In genomic region chr2:37786153-37786809, GRCh38 we compare ENCODE assay signal across 24 cellular contexts.
A peak's percentile ranks its signal among the peaks of the same experiment; 100 is the strongest.
DNase-seq lines count a peak whose midpoint lies in the region; ATAC-seq and TF ChIP-seq lines count a peak whose summit lies in the region.
"Had no signal": no experiment of that assay in that cellular context is flagged by ENCODE, and none has a peak within 500 bp of the region (broad histone marks: within the 10 kb centered on the region; RNA-seq: fewer than 3 reads in every experiment).

No MANE protein-coding gene starts in this region.

- no peak overlapping the region for H3K4me2 ChIP-seq in smooth muscle cell

- TF ChIP-seq CTCF in mesothelial cell of epicardium (IDR thresholded peaks at IDR 0.05; ENCODE audit: unreplicated experiment) (no peak), smooth muscle cell (IDR thresholded peaks at IDR 0.05; ENCODE audit: borderline replicate concordance, insufficient read depth, poor library complexity, severe bottlenecking) (no peak)

- peaks cover 2% of the 10 kb centered on the region for H3K27me3 Mint-ChIP-seq in mesothelial cell of epicardium (ENCODE audit: low read depth)
- H3K27me3 Mint-ChIP-seq: stimulated activated naive CD8-positive, alpha-beta T cell treated with anti-CD3 and anti-CD28 coated beads, Interleukin-15, Interleukin-2, amounts not matched to agents 100 ng/mL and 50 ng/mL, for 24 hours; type B pancreatic cell had no signal

- H3K4me1 Mint-ChIP-seq in mesothelial cell of epicardium: peaks cover 47% of the 10 kb centered on the region
- H3K4me1 Mint-ChIP-seq: activated naive CD4-positive, alpha-beta T cell treated with anti-CD3 and anti-CD28 coated beads, Interleukin-2, amount 10 ng/mL, durations not matched to agents 7 days and 5 days; H9 had no signal

- WGBS in smooth muscle cell (ENCODE audit: low lambda C conversion rate): 89% methylated on average over 2 of the region's 2 CpGs

- H3K36me3 ChIP-seq in SJCRH30 (no peaks in the 10 kb centered on the region), smooth muscle cell (ENCODE audit: low read depth) (no peaks in the 10 kb centered on the region)
- H3K36me3 ChIP-seq: left lung, prostate gland, SJSA1, spleen had no signal

- peaks cover 41% of the 10 kb centered on the region for H3K9me3 Mint-ChIP-seq in mesothelial cell of epicardium

- DNase-seq in DMS79 treated with DMSO at 0.1 percent for 48 hours (lab: John Stamatoyannopoulos, UW): peak; percentile 8
- DNase-seq in DMS79 (lab: John Stamatoyannopoulos, UW): no peak
- peak; percentile 57 to 82 for DNase-seq in SJCRH30
- no peak for DNase-seq in mesothelial cell of epicardium (ENCODE audit: low spot score in 2 of 2, unreplicated experiment in 2 of 2)
- no peak for DNase-seq in smooth muscle cell (lab: John Stamatoyannopoulos, UW; ENCODE audit: unreplicated experiment)
- no peak for DNase-seq in NAMALWA (ENCODE audit: low spot score)
- DNase-seq: activated CD4-positive, alpha-beta T cell treated with anti-CD3 and anti-CD28 coated beads for 4 hours; activated naive CD4-positive, alpha-beta T cell treated with anti-CD3 and anti-CD28 coated beads, Interleukin-2, amount 10 ng/mL, durations not matched to agents 7 days and 5 days; activated T-cell treated with anti-CD3 and anti-CD28 coated beads, Interleukin-2, amount 50 U/mL, for 72 hours; Caco-2; caudate nucleus; H9; head of caudate nucleus; left lung; MM.1S; spleen; stimulated activated CD4-positive, alpha-beta T cell treated with anti-CD3 and anti-CD28 coated beads, Interleukin-4, amount 100 ng/mL, for 4 hours had no signal

- peak overlapping the region; percentile 22 for H3K27ac Mint-ChIP-seq in mesothelial cell of epicardium
- H3K27ac Mint-ChIP-seq: activated naive CD4-positive, alpha-beta T cell treated with anti-CD3 and anti-CD28 coated beads, Interleukin-2, amount 10 ng/mL, durations not matched to agents 7 days and 5 days; activated T-cell treated with anti-CD3 and anti-CD28 coated beads, Interleukin-2, amount 50 U/mL, for 72 hours; H9; stimulated activated naive CD8-positive, alpha-beta T cell treated with anti-CD3 and anti-CD28 coated beads, Interleukin-15, Interleukin-2, amounts not matched to agents 100 ng/mL and 50 ng/mL, for 24 hours; T-helper 1 cell treated with Interleukin-12 subunit alpha and Interleukin-12 subunit beta and Interleukin-4 antibody, amounts not matched to agents 30 μg/mL and 1 μg/mL, for 36 hours had no signal

- H3K4me1 ChIP-seq in SJCRH30 (peaks cover 62% of the 10 kb centered on the region), smooth muscle cell (ENCODE audit: low read depth) (peaks cover 14% of the 10 kb centered on the region)
- H3K4me1 ChIP-seq: prostate gland had no signal

- H3K36me3 Mint-ChIP-seq in mesothelial cell of epicardium: peaks cover 31% of the 10 kb centered on the region
- H3K36me3 Mint-ChIP-seq: activated naive CD4-positive, alpha-beta T cell treated with anti-CD3 and anti-CD28 coated beads, Interleukin-2, amount 10 ng/mL, durations not matched to agents 7 days and 5 days; type B pancreatic cell had no signal

- no peaks in the 10 kb centered on the region for H3K27me3 ChIP-seq in SJCRH30
- no peaks in the 10 kb centered on the region for H3K27me3 ChIP-seq in smooth muscle cell (ENCODE audit: low read depth)
- H3K27me3 ChIP-seq: left lung, SJSA1, spleen had no signal

- ATAC-seq in HG02852 (IDR thresholded peaks at IDR 0.05; ENCODE audit: unreplicated experiment) (no peak), GM21717 (IDR thresholded peaks at IDR 0.05; ENCODE audit: unreplicated experiment) (no peak)
- ATAC-seq: activated T-cell treated with anti-CD3 and anti-CD28 coated beads, Interleukin-2, amount 50 U/mL, for 72 hours had no signal

- no peaks in the 10 kb centered on the region for H3K79me2 ChIP-seq in smooth muscle cell (ENCODE audit: low read depth)

- peaks cover 36% of the 10 kb centered on the region for H3K9me3 ChIP-seq in SJCRH30 (replicated peaks)
- H3K9me3 ChIP-seq in smooth muscle cell (replicated peaks; ENCODE audit: low read depth): no peaks in the 10 kb centered on the region
- H3K9me3 ChIP-seq: prostate gland had no signal

- peak overlapping the region; percentile 97 for H3K27ac ChIP-seq in SJCRH30
- peak overlapping the region; percentile 68 for H3K27ac ChIP-seq in smooth muscle cell (ENCODE audit: low read depth)
- H3K27ac ChIP-seq: left lung, prostate gland, SJSA1, spleen had no signal

- no peak overlapping the region for H3K4me3 Mint-ChIP-seq in mesothelial cell of epicardium
- H3K4me3 Mint-ChIP-seq: activated naive CD4-positive, alpha-beta T cell treated with anti-CD3 and anti-CD28 coated beads, Interleukin-2, amount 10 ng/mL, durations not matched to agents 7 days and 5 days; activated T-cell treated with anti-CD3 and anti-CD28 coated beads, Interleukin-2, amount 50 U/mL, for 72 hours; H9; stimulated activated naive CD8-positive, alpha-beta T cell treated with anti-CD3 and anti-CD28 coated beads, Interleukin-15, Interleukin-2, amounts not matched to agents 100 ng/mL and 50 ng/mL, for 24 hours; T-helper 1 cell treated with Interleukin-12 subunit alpha and Interleukin-12 subunit beta and Interleukin-4 antibody, amounts not matched to agents 30 μg/mL and 1 μg/mL, for 36 hours; type B pancreatic cell had no signal

- no peak overlapping the region for H2AFZ ChIP-seq in smooth muscle cell (ENCODE audit: low read depth)

- peaks cover 12% of the 10 kb centered on the region for H3F3A ChIP-seq in smooth muscle cell (ENCODE audit: low read depth)

- no peaks in the 10 kb centered on the region for H4K20me1 ChIP-seq in smooth muscle cell (ENCODE audit: low read depth)

- H3K4me3 ChIP-seq in SJCRH30 (no peak overlapping the region), smooth muscle cell (no peak overlapping the region)
- H3K4me3 ChIP-seq: left lung, prostate gland, SJSA1, spleen had no signal

- no peak overlapping the region for H3K9ac ChIP-seq in smooth muscle cell (ENCODE audit: low read depth)

Comparison
In these comparisons a context has a peak if more than half of its experiments do, and no peak if none do; other contexts are left out.
1. DNase-seq: peak in DMS79 treated with DMSO at 0.1 percent for 48 hours (single experiment) and SJCRH30 (2 of 2); none in DMS79 (single experiment), mesothelial cell of epicardium (0 of 2), smooth muscle cell (single experiment) and NAMALWA (single experiment).